ENCODE assay signal across 8 cellular contexts in the genomic region with DNA sequence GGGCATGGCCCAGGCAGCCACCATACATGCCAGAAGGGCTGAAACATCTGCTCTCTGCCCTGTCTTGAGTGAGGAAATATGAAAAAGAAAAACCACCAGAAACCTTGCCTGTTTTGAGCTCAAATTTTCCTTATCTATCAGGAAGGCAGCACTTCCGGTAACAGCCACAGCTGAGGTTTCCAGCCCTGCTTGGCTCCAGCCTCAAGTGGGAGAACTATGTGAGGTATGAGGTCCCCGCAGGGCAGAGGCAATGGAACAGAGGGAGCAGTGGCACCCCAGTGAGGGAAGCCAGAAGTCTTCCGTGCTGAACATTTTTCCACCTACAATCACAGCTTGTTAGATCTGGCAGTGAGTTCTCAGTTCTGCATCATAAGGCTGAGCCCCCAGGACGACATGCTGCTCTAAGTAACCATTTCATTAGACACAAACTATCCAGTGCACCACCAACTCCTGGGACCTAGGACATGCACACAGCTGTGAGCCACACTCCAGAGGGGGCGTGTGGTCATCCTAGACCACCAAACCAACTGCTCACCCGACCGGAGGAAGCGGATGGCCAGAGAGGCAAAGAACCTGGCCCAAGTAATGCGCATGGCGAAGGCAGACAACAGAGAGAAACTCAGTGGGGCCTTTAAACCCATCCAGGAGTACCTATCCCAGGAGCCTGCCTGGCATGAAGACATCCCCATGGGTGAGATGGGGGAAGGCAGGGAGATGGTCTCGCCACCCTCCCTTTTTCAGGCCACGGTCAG. TPM values are rescaled to one million over a fixed set of nuclear protein-coding genes. Genes with fewer than 3 reads are reported as not detected.
DNase-seq lines count a peak whose midpoint lies in the region; ATAC-seq and TF ChIP-seq lines count a peak whose summit lies in the region.

No MANE protein-coding gene starts in this region.

- H3K27me3 ChIP-seq in brain microvascular endothelial cell (replicated peaks) (no peaks in the 10 kb centered on the region), right lobe of liver (no peaks in the 10 kb centered on the region), upper lobe of left lung (no peaks in the 10 kb centered on the region)

- H3K36me3 ChIP-seq in brain microvascular endothelial cell (replicated peaks) (peaks cover 80% of the 10 kb centered on the region), right lobe of liver (peaks cover 0 to 74% (median 9%) of the 10 kb centered on the region in 4 donors), upper lobe of left lung (peaks cover 35 to 94% (median 75%) of the 10 kb centered on the region in 4 donors)

- no peaks in the 10 kb centered on the region for H3K9me3 Mint-ChIP-seq in activated T-cell treated with anti-CD3 and anti-CD28 coated beads, Interleukin-2, amount 50 U/mL, for 24 hours

- no peak for DNase-seq in activated T-cell treated with anti-CD3 and anti-CD28 coated beads, Interleukin-2, amount 50 U/mL, for 24 hours
- no peak for DNase-seq in activated T-cell treated with anti-CD3 and anti-CD28 coated beads, Interleukin-2, amount 50 U/mL, for 1 hour
- DNase-seq in brain microvascular endothelial cell (peak; percentile 96), right lobe of liver (peak in 1 of 3 donors; percentile 43), upper lobe of left lung (peak in 1 of 2 donors; percentile 56), NCI-H1930 (lab: John Stamatoyannopoulos, UW) (no peak), NCI-H2196 (lab: John Stamatoyannopoulos, UW; ENCODE audit: unreplicated experiment) (no peak)

- 43% methylated on average over 1 of the region's 12 CpGs for WGBS in right lobe of liver (ENCODE audit: insufficient coverage, low coverage, low lambda C conversion rate, missing lambda C conversion rate)
- WGBS in upper lobe of left lung, 2 donors, result 56 to 65% methylated on average over 11 to 12 of the region's 12 CpGs

- TF ChIP-seq POLR2A in right lobe of liver (IDR thresholded peaks at IDR 0.05) (no peak), upper lobe of left lung (IDR thresholded peaks at IDR 0.05) (no peak)

- peak overlapping the region; percentile 50 for H3K4me3 Mint-ChIP-seq in activated T-cell treated with anti-CD3 and anti-CD28 coated beads, Interleukin-2, amount 50 U/mL, for 24 hours

- H3K27me3 Mint-ChIP-seq in activated T-cell treated with anti-CD3 and anti-CD28 coated beads, Interleukin-2, amount 50 U/mL, for 24 hours, result no peaks in the 10 kb centered on the region

- H3K4me3 ChIP-seq in brain microvascular endothelial cell (ENCODE audit: low read depth, low read length) (no peak overlapping the region), right lobe of liver (no peak overlapping the region), upper lobe of left lung (no peak overlapping the region)

- in situ Hi-C loops in brain microvascular endothelial cell (cut with HindIII; ENCODE audit: low pct_ligation_motif_present, low sequenced_read_pairs), result no loop called here

- peak overlapping the region; percentile 95 for H3K27ac Mint-ChIP-seq in activated T-cell treated with anti-CD3 and anti-CD28 coated beads, Interleukin-2, amount 50 U/mL, for 24 hours

- intact Hi-C loops in right lobe of liver (cut with DNase I), result no loop called here

- H3K9me3 ChIP-seq in right lobe of liver, result no peaks in the 10 kb centered on the region
- no peaks in the 10 kb centered on the region for H3K9me3 ChIP-seq in upper lobe of left lung

- no peak for TF ChIP-seq CTCF in brain microvascular endothelial cell (IDR thresholded peaks at IDR 0.05; ENCODE audit: low read depth, low read length, missing control alignments)
- TF ChIP-seq CTCF in right lobe of liver (IDR thresholded peaks at IDR 0.05), result no peak
- no peak for TF ChIP-seq CTCF in upper lobe of left lung (IDR thresholded peaks at IDR 0.05)

- H3K27ac ChIP-seq in brain microvascular endothelial cell (peak overlapping the region; percentile 72), right lobe of liver (peak overlapping the region in 2 of 3 donors; percentile 13 to 43), upper lobe of left lung (peak overlapping the region; percentile 45 to 84 (median 80))

- peak; percentile 30 to 65 (median 40) for ATAC-seq in right lobe of liver
- ATAC-seq in upper lobe of left lung (ENCODE audit: low FRiP score in 2 of 2), result peak in 1 of 2 donors; percentile 67
- no peak for ATAC-seq in GM18861 (IDR thresholded peaks at IDR 0.05; ENCODE audit: unreplicated experiment)

- peaks cover 83% of the 10 kb centered on the region for H3K4me1 Mint-ChIP-seq in activated T-cell treated with anti-CD3 and anti-CD28 coated beads, Interleukin-2, amount 50 U/mL, for 24 hours (ENCODE audit: low read depth)

- TF ChIP-seq EP300 in upper lobe of left lung (IDR thresholded peaks at IDR 0.05), result no peak

- H3K36me3 Mint-ChIP-seq in activated T-cell treated with anti-CD3 and anti-CD28 coated beads, Interleukin-2, amount 50 U/mL, for 24 hours (ENCODE audit: low read depth), result peaks cover 100% of the 10 kb centered on the region

- H3K4me1 ChIP-seq in right lobe of liver (peaks cover 0 to 12% (median 0%) of the 10 kb centered on the region in 4 donors), upper lobe of left lung (peaks cover 65 to 68% (median 66%) of the 10 kb centered on the region in 4 donors)

RNA-seq across cellular contexts. Expression of a gene that starts 22.6 kb away (rescaled TPM):
- 100 to 1,000 TPM in 1 of 6 experiments, 10 to 100 TPM in 5; 65.1 to 149 (median 76.4) TPM for total RNA-seq in right lobe of liver
- 100 to 1,000 TPM; 135 to 307 (median 183) TPM for total RNA-seq in upper lobe of left lung

Comparison
In these comparisons a context has a peak if more than half of its experiments do, and no peak if none do; other contexts are left out.
1. H3K27ac ChIP-seq: peak in every context shown above with its lines; median percentile 80 in upper lobe of left lung; 72 in brain microvascular endothelial cell; 28 in right lobe of liver.